ENCODE assay signal across 12 cellular contexts in genomic region chr5:178388381-178389030, GRCh38.
A peak's percentile ranks its signal among the peaks of the same experiment; 100 is the strongest.
DNase-seq lines count a peak whose midpoint lies in the region; ATAC-seq and TF ChIP-seq lines count a peak whose summit lies in the region.
"Had no signal": no experiment of that assay in that cellular context is flagged by ENCODE, and none has a peak within 500 bp of the region (broad histone marks: within the 10 kb centered on the region; RNA-seq: fewer than 3 reads in every experiment).

No MANE protein-coding gene starts in this region.

- H3K9ac ChIP-seq in SK-N-SH = no peak overlapping the region

- H3K27ac ChIP-seq in SK-N-SH (ENCODE audit: low read depth in 2 of 2, low read length in 1 of 2) = peak overlapping the region in 1 of 2 experiments; percentile 96; a peak in 2 of 4 replicates
- H3K27ac ChIP-seq in transverse colon = no peak overlapping the region
- H3K27ac ChIP-seq: A549 had no signal

- no peaks in the 10 kb centered on the region for H3K9me2 ChIP-seq in SK-N-SH

- H3K9me3 ChIP-seq in SK-N-SH (no peaks in the 10 kb centered on the region), transverse colon (no peaks in the 10 kb centered on the region)
- H3K9me3 ChIP-seq: A549 had no signal

- TF ChIP-seq EP300 in SK-N-SH (IDR thresholded peaks at IDR 0.05; ENCODE audit: borderline replicate concordance in 1 of 2, low read depth in 1 of 2, low read length in 1 of 2) (no peak), transverse colon (IDR thresholded peaks at IDR 0.05; ENCODE audit: low read depth) (no peak)

- intact Hi-C loops in transverse colon (cut with DNase I; ENCODE audit: low total_unique reads) = no loop called here

- ATAC-seq in SK-N-SH treated with all-trans-retinoic acid at 6 μM for 48 hours = no peak
- ATAC-seq: A549 had no signal

- POLR2A ChIA-PET in SK-N-SH (lab: Yijun Ruan, JAX) = interaction anchor here (0.8 to 1.6 kb wide), 4 partner anchors 11 to 167 kb away, joined by 3 to 8 read pairs (median 4); no protein-coding TSS in a partner anchor

- DNase-seq in SK-N-SH = peak; percentile 20
- peak; percentile 3 to 49 for DNase-seq in cardiac fibroblast (ENCODE audit: low read depth in 2 of 2)
- peak; percentile 33 for DNase-seq in kidney tubule cell (ENCODE audit: low spot score)
- DNase-seq in transverse colon = peak; percentile 25
- DNase-seq in NCI-H2029 treated with DMSO at 0.1 percent for 48 hours (lab: John Stamatoyannopoulos, UW) = no peak
- DNase-seq in NCI-H510A (lab: John Stamatoyannopoulos, UW) = no peak
- DNase-seq in NCI-H82 treated with DMSO at 0.1 percent for 48 hours (lab: John Stamatoyannopoulos, UW; ENCODE audit: unreplicated experiment) = no peak
- DNase-seq: activated CD8-positive, alpha-beta memory T cell treated with anti-CD3 and anti-CD28 coated beads for 24 hours; foreskin melanocyte; KG1 had no signal

- no peak for TF ChIP-seq CTCF in SK-N-SH (IDR thresholded peaks at IDR 0.05)
- TF ChIP-seq CTCF in cardiac fibroblast (IDR thresholded peaks at IDR 0.05; ENCODE audit: low read depth, low read length) = no peak
- no peak for TF ChIP-seq CTCF in transverse colon (IDR thresholded peaks at IDR 0.05)

- CTCF ChIA-PET in SK-N-SH (lab: Yijun Ruan, JAX) = interaction anchor here (0.6 to 2.7 kb wide), 11 partner anchors 10 to 202 kb away, joined by 3 to 13 read pairs (median 3); no protein-coding TSS in a partner anchor

- H3K4me1 ChIP-seq in SK-N-SH (ENCODE audit: control insufficient read depth in 1 of 2, insufficient read depth in 2 of 2, low read depth in 1 of 2, low read length in 1 of 2) (peaks cover 0 to 82% of the 10 kb centered on the region in 2 experiments; a peak in 1 of 4 replicates), transverse colon (no peaks in the 10 kb centered on the region)
- H3K4me1 ChIP-seq: A549 had no signal

- H4K20me1 ChIP-seq in SK-N-SH (ENCODE audit: insufficient read depth) = no peaks in the 10 kb centered on the region

- H3K36me3 ChIP-seq in SK-N-SH (replicated peaks in 1 of 2; ENCODE audit: control insufficient read depth in 1 of 2, insufficient read depth in 2 of 2, low read length in 1 of 2) (no peaks in the 10 kb centered on the region), transverse colon (no peaks in the 10 kb centered on the region)

- H3K27me3 ChIP-seq in SK-N-SH (ENCODE audit: insufficient read depth) (no peaks in the 10 kb centered on the region), transverse colon (peaks cover 6% of the 10 kb centered on the region)

- no peaks in the 10 kb centered on the region for H3F3A ChIP-seq in SK-N-SH (replicated peaks; ENCODE audit: insufficient read depth)

- no peaks in the 10 kb centered on the region for H3K79me2 ChIP-seq in SK-N-SH (ENCODE audit: insufficient read depth)

- no peak overlapping the region for H2AFZ ChIP-seq in SK-N-SH (ENCODE audit: low read depth)

- no peak for TF ChIP-seq RAD21 in SK-N-SH (IDR thresholded peaks at IDR 0.05; ENCODE audit: low read length)

- in situ Hi-C loops in transverse colon (cut with MboI; ENCODE audit: low pct_ligation_motif_present in 1 of 4, low pct_unique_long_range_greater_than_20kb in 1 of 4, low sequenced_read_pairs in 3 of 4) = no loop called here

- H3K4me3 ChIP-seq in SK-N-SH (ENCODE audit: low read depth in 2 of 2, low read length in 1 of 2) (no peak overlapping the region), cardiac fibroblast (replicated peaks in 1 of 2; ENCODE audit: low read depth in 2 of 2, low read length in 2 of 2) (no peak overlapping the region), transverse colon (no peak overlapping the region)
- H3K4me3 ChIP-seq: A549 had no signal

- H3K4me2 ChIP-seq in SK-N-SH = no peak overlapping the region
- H3K4me2 ChIP-seq: A549 had no signal

- no peak for TF ChIP-seq POLR2A in transverse colon (IDR thresholded peaks at IDR 0.05)

- WGBS in SK-N-SH (ENCODE audit: low lambda C conversion rate) = 45% methylated on average over 7 of the region's 8 CpGs
- 55 to 67% methylated on average over 2 to 8 of the region's 8 CpGs for WGBS in transverse colon (ENCODE audit: low coverage in 1 of 2), 2 donors

TF ChIP-seq in SK-N-SH, 30 proteins besides CTCF, POLR2A, EP300 and RAD21 (continues in another document):
- TF ChIP-seq, protein P1, sequence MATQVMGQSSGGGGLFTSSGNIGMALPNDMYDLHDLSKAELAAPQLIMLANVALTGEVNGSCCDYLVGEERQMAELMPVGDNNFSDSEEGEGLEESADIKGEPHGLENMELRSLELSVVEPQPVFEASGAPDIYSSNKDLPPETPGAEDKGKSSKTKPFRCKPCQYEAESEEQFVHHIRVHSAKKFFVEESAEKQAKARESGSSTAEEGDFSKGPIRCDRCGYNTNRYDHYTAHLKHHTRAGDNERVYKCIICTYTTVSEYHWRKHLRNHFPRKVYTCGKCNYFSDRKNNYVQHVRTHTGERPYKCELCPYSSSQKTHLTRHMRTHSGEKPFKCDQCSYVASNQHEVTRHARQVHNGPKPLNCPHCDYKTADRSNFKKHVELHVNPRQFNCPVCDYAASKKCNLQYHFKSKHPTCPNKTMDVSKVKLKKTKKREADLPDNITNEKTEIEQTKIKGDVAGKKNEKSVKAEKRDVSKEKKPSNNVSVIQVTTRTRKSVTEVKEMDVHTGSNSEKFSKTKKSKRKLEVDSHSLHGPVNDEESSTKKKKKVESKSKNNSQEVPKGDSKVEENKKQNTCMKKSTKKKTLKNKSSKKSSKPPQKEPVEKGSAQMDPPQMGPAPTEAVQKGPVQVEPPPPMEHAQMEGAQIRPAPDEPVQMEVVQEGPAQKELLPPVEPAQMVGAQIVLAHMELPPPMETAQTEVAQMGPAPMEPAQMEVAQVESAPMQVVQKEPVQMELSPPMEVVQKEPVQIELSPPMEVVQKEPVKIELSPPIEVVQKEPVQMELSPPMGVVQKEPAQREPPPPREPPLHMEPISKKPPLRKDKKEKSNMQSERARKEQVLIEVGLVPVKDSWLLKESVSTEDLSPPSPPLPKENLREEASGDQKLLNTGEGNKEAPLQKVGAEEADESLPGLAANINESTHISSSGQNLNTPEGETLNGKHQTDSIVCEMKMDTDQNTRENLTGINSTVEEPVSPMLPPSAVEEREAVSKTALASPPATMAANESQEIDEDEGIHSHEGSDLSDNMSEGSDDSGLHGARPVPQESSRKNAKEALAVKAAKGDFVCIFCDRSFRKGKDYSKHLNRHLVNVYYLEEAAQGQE (IDR thresholded peaks at IDR 0.05; ENCODE audit: low read depth, low read length) = no peak
- TF ChIP-seq RFX5 (IDR thresholded peaks at IDR 0.05; ENCODE audit: low read length) (no peak), JUND (IDR thresholded peaks at IDR 0.05) (no peak), MAX (IDR thresholded peaks at IDR 0.05; ENCODE audit: low read depth) (no peak), TAF1 (IDR thresholded peaks at IDR 0.05; ENCODE audit: borderline replicate concordance, low read depth, low read length) (no peak), USF1 (IDR thresholded peaks at IDR 0.05; ENCODE audit: borderline replicate concordance, low read depth) (no peak)

TF ChIP-seq in SK-N-SH treated with all-trans-retinoic acid at 6 μM for 48 hours, 23 proteins besides CTCF, POLR2A, EP300 and RAD21:
- TF ChIP-seq PPARA (CRISPR knock-in tag; IDR thresholded peaks at IDR 0.05; ENCODE audit: borderline replicate concordance) = no peak

Comparison
In these comparisons a context has a peak if more than half of its experiments do, and no peak if none do; other contexts are left out.
1. DNase-seq: peak in SK-N-SH (single experiment), cardiac fibroblast (2 of 2), kidney tubule cell (single experiment) and transverse colon (single experiment); none in NCI-H2029 treated with DMSO at 0.1 percent for 48 hours (single experiment), NCI-H510A (single experiment) and NCI-H82 treated with DMSO at 0.1 percent for 48 hours (single experiment).